ENCODE assay signal across 27 cellular contexts in genomic region chr11:102912482-102912830, GRCh38. TPM values are rescaled to one million over a fixed set of nuclear protein-coding genes. Genes with fewer than 3 reads are reported as not detected.
A peak's percentile ranks its signal among the peaks of the same experiment; 100 is the strongest.
DNase-seq lines count a peak whose midpoint lies in the region; ATAC-seq, FAIRE-seq and TF ChIP-seq lines count a peak whose summit lies in the region.
"Had no signal": no experiment of that assay in that cellular context is flagged by ENCODE, and none has a peak within 500 bp of the region (broad histone marks: within the 10 kb centered on the region; RNA-seq: fewer than 3 reads in every experiment).

No MANE protein-coding gene starts in this region.

- H3K36me3 Mint-ChIP-seq in immature natural killer cell, result no peaks in the 10 kb centered on the region
- H3K36me3 Mint-ChIP-seq: activated naive CD8-positive, alpha-beta T cell treated with anti-CD3 and anti-CD28 coated beads for 36 hours; CD8-positive, alpha-beta T cell; IgD-negative memory B cell had no signal

- dilution Hi-C loops in keratinocyte (cut with MboI; ENCODE audit: extremely low pct_ligation_motif_present, low sequenced_read_pairs), result no loop called here

- H3K4me2 ChIP-seq in keratinocyte (ENCODE audit: control insufficient read depth, extremely low read depth, insufficient read depth, low read depth, low read length), result no peak overlapping the region
- H3K4me2 ChIP-seq: hepatocyte had no signal

- H3K27me3 ChIP-seq in HUES6 (ENCODE audit: control insufficient read depth, insufficient read depth, low read length) (no peaks in the 10 kb centered on the region), keratinocyte (ENCODE audit: control insufficient read depth, extremely low read depth, insufficient read depth, low read length) (no peaks in the 10 kb centered on the region)
- H3K27me3 ChIP-seq: hepatocyte, right lobe of liver had no signal

- no peaks in the 10 kb centered on the region for H3K36me3 ChIP-seq in HUES6 (ENCODE audit: control insufficient read depth, insufficient read depth, low read length)
- H3K36me3 ChIP-seq in keratinocyte (ENCODE audit: control insufficient read depth in 2 of 2, extremely low read depth in 1 of 2, insufficient read depth in 2 of 2, low read length in 2 of 2), result no peaks in the 10 kb centered on the region
- H3K36me3 ChIP-seq: right lobe of liver, thoracic aorta had no signal

- H3K9ac ChIP-seq in HUES6 (ENCODE audit: low read length) (peak overlapping the region; percentile 46), keratinocyte (ENCODE audit: control insufficient read depth, extremely low read depth, insufficient read depth, low read length) (no peak overlapping the region)

- peaks cover 23% of the 10 kb centered on the region for H3K4me1 ChIP-seq in HUES6 (ENCODE audit: control insufficient read depth, insufficient read depth, low read length)
- H3K4me1 ChIP-seq in keratinocyte (ENCODE audit: control insufficient read depth, extremely low read depth, insufficient read depth, low read length), result peaks cover 19% of the 10 kb centered on the region
- H3K4me1 ChIP-seq: right lobe of liver had no signal

- H3K4me1 Mint-ChIP-seq in immature natural killer cell, result no peaks in the 10 kb centered on the region
- H3K4me1 Mint-ChIP-seq: activated CD4-positive, alpha-beta memory T cell treated with anti-CD3 and anti-CD28 coated beads, Interleukin-2, amount 10 ng/mL, durations not matched to agents 7 days and 5 days; activated naive CD8-positive, alpha-beta T cell treated with anti-CD3 and anti-CD28 coated beads for 36 hours; IgD-negative memory B cell; neural crest cell had no signal

- ATAC-seq in HG03571 (IDR thresholded peaks at IDR 0.05; ENCODE audit: unreplicated experiment), result no peak
- no peak for ATAC-seq in HG03469 (IDR thresholded peaks at IDR 0.05; ENCODE audit: unreplicated experiment)
- ATAC-seq: CD8-positive, alpha-beta T cell; mucosa of descending colon; right lobe of liver had no signal

- no peaks in the 10 kb centered on the region for H4K20me1 ChIP-seq in keratinocyte (ENCODE audit: control insufficient read depth, extremely low read depth, insufficient read depth, low read length)

- no peaks in the 10 kb centered on the region for H3K79me2 ChIP-seq in keratinocyte (ENCODE audit: control insufficient read depth, insufficient read depth, low read length)
- H3K79me2 ChIP-seq: hepatocyte had no signal

- DNase-seq in A172 (ENCODE audit: low spot score), result peak; percentile 1
- peak; percentile 21 for DNase-seq in amniotic epithelial cell (ENCODE audit: low read depth)
- DNase-seq in keratinocyte (ENCODE audit: low read depth, low spot score), result no peak
- no peak for DNase-seq in immature natural killer cell
- no peak for DNase-seq in urothelium cell line (ENCODE audit: low spot score)
- DNase-seq: 8988T; activated CD4-positive, alpha-beta memory T cell treated with anti-CD3 and anti-CD28 coated beads, Interleukin-2, amount 10 ng/mL, durations not matched to agents 7 days and 5 days; activated naive CD8-positive, alpha-beta T cell treated with anti-CD3 and anti-CD28 coated beads for 36 hours; CD8-positive, alpha-beta T cell; GF-D8; GOT3; mucosa of descending colon; NCI-H1105 treated with DMSO at 0.1 percent for 48 hours; NCI-H2029 treated with DMSO at 0.1 percent for 48 hours; NCI-H345; right lobe of liver; SHP77 treated with DMSO at 0.1 percent for 48 hours; stimulated activated naive CD4-positive, alpha-beta T cell treated with Interleukin-2 at 50 U/mL for 16 hours had no signal

- peak; percentile 49 for FAIRE-seq in keratinocyte (lab: Jason Lieb, UNC)
- no peak for FAIRE-seq in urothelium cell line (lab: Jason Lieb, UNC)
- FAIRE-seq: frontal cortex had no signal

- H2AFZ ChIP-seq in keratinocyte (ENCODE audit: control insufficient read depth, low read length), result peak overlapping the region; percentile 28
- H2AFZ ChIP-seq: hepatocyte had no signal

- TF ChIP-seq CTCF in keratinocyte (optimal IDR thresholded peaks at IDR 0.05 in 1 of 3, IDR thresholded peaks at IDR 0.05 in 1 of 3, conservative IDR thresholded peaks at IDR 0.05 in 1 of 3; ENCODE audit: extremely low read depth in 1 of 3, insufficient read depth in 2 of 3, low read length in 3 of 3), result no peak

- H3K9me1 ChIP-seq in keratinocyte (ENCODE audit: control insufficient read depth, extremely low read depth, insufficient read depth, low read length), result no peaks in the 10 kb centered on the region

- H3K27me3 Mint-ChIP-seq in immature natural killer cell (ENCODE audit: low read depth in 3 of 3), result peaks cover 0 to 5% (median 0%) of the 10 kb centered on the region in 3 donors
- H3K27me3 Mint-ChIP-seq: IgD-negative memory B cell had no signal

- H3K4me3 ChIP-seq in HUES6 (ENCODE audit: low read depth, low read length) (no peak overlapping the region), keratinocyte (ENCODE audit: control insufficient read depth in 2 of 3, extremely low read depth in 1 of 3, insufficient read depth in 2 of 3, low read depth in 1 of 3, low read length in 3 of 3) (no peak overlapping the region)
- H3K4me3 ChIP-seq: hepatocyte, mucosa of descending colon, right lobe of liver, thoracic aorta had no signal

- H3K4me3 Mint-ChIP-seq in immature natural killer cell, result no peak overlapping the region
- H3K4me3 Mint-ChIP-seq: activated CD4-positive, alpha-beta memory T cell treated with anti-CD3 and anti-CD28 coated beads, Interleukin-2, amount 10 ng/mL, durations not matched to agents 7 days and 5 days; activated naive CD8-positive, alpha-beta T cell treated with anti-CD3 and anti-CD28 coated beads for 36 hours; CD8-positive, alpha-beta T cell; IgD-negative memory B cell; neural crest cell had no signal

- no peak overlapping the region for H3K27ac Mint-ChIP-seq in immature natural killer cell
- H3K27ac Mint-ChIP-seq: activated CD4-positive, alpha-beta memory T cell treated with anti-CD3 and anti-CD28 coated beads, Interleukin-2, amount 10 ng/mL, durations not matched to agents 7 days and 5 days; activated naive CD8-positive, alpha-beta T cell treated with anti-CD3 and anti-CD28 coated beads for 36 hours; CD8-positive, alpha-beta T cell; IgD-negative memory B cell had no signal

- no peaks in the 10 kb centered on the region for H3K9me3 Mint-ChIP-seq in immature natural killer cell
- H3K9me3 Mint-ChIP-seq: activated CD4-positive, alpha-beta memory T cell treated with anti-CD3 and anti-CD28 coated beads, Interleukin-2, amount 10 ng/mL, durations not matched to agents 7 days and 5 days; activated naive CD8-positive, alpha-beta T cell treated with anti-CD3 and anti-CD28 coated beads for 36 hours; CD8-positive, alpha-beta T cell; IgD-negative memory B cell had no signal

- peak overlapping the region; percentile 26; the same call in 1 of the 2 replicates for H3K27ac ChIP-seq in HUES6 (ENCODE audit: low read depth, low read length)
- H3K27ac ChIP-seq in keratinocyte (ENCODE audit: control insufficient read depth, insufficient read depth, low read length), result peak overlapping the region; percentile 22
- H3K27ac ChIP-seq: hepatocyte, right lobe of liver, thoracic aorta had no signal

- H3K9me3 ChIP-seq in HUES6 (ENCODE audit: control insufficient read depth, insufficient read depth, low read depth, low read length) (no peaks in the 10 kb centered on the region), keratinocyte (ENCODE audit: control insufficient read depth, low read depth, low read length) (no peaks in the 10 kb centered on the region)
- H3K9me3 ChIP-seq: mucosa of descending colon, right lobe of liver, thoracic aorta had no signal

RNA-seq across cellular contexts. Expression of gene MMP12, which starts 37.7 kb away (rescaled TPM):
- 0.10 TPM in 2 replicates for total RNA-seq in A172 (2014; rRNA removed; shearing (Covaris generic))
- polyA plus RNA-seq in keratinocyte (0.05 to 0.28 TPM in 2 of 3 replicates, not detected in the other), immature natural killer cell (not detected)
- not detected for polyA plus RNA-seq in keratinocyte (2011; ENCODE audit: low read depth)
- polyA plus RNA-seq in keratinocyte (2011; cell fraction: cytosol; rRNA removed), result 0.04 and 0.11 TPM in 2 replicates
- polyA plus RNA-seq in keratinocyte (2011; cell fraction: nucleus; rRNA removed), result 0.64 and 0.70 TPM in 2 replicates
- 0.06 TPM in 1 of 2 replicates, not detected in the other for polyA plus RNA-seq in keratinocyte (2012; ENCODE audit: low replicate concordance)
- polyA minus RNA-seq in keratinocyte, result 0.10 TPM in 1 of 3 replicates, not detected in the others
- not detected for polyA minus RNA-seq in keratinocyte (2011; cell fraction: cytosol; rRNA and poly(A)+ RNA removed)
- polyA minus RNA-seq in keratinocyte (2011; cell fraction: nucleus; rRNA and poly(A)+ RNA removed), result 0.32 TPM in 1 of 2 replicates, not detected in the other
- total RNA-seq: activated CD4-positive, alpha-beta memory T cell treated with anti-CD3 and anti-CD28 coated beads, Interleukin-2, amount 10 ng/mL, durations not matched to agents 7 days and 5 days; activated naive CD8-positive, alpha-beta T cell treated with anti-CD3 and anti-CD28 coated beads for 36 hours; CD8-positive, alpha-beta T cell; frontal cortex; neural crest cell; OCI-LY7; thoracic aorta had no signal
- polyA plus RNA-seq: IgD-negative memory B cell had no signal

RNA-seq across cellular contexts. Expression of gene MMP13, which starts 43.1 kb away (rescaled TPM):
- total RNA-seq in A172 (2014; rRNA removed; shearing (Covaris generic)), result 2.3 and 4.2 TPM in 2 replicates
- polyA plus RNA-seq in keratinocyte (0.05 TPM in 1 of 3 replicates, not detected in the others), immature natural killer cell (not detected)
- not detected for polyA plus RNA-seq in keratinocyte (2011; ENCODE audit: low read depth)
- polyA plus RNA-seq in keratinocyte (2011; cell fraction: cytosol; rRNA removed), result not detected in 2 replicates
- polyA plus RNA-seq in keratinocyte (2011; cell fraction: nucleus; rRNA removed), result 0.12 TPM in 1 of 2 replicates, not detected in the other
- not detected in 2 replicates for polyA plus RNA-seq in keratinocyte (2012; ENCODE audit: low replicate concordance)
- not detected in 3 replicates for polyA minus RNA-seq in keratinocyte
- not detected for polyA minus RNA-seq in keratinocyte (2011; cell fraction: cytosol; rRNA and poly(A)+ RNA removed)
- not detected in 2 replicates for polyA minus RNA-seq in keratinocyte (2011; cell fraction: nucleus; rRNA and poly(A)+ RNA removed)
- total RNA-seq: activated CD4-positive, alpha-beta memory T cell treated with anti-CD3 and anti-CD28 coated beads, Interleukin-2, amount 10 ng/mL, durations not matched to agents 7 days and 5 days; activated naive CD8-positive, alpha-beta T cell treated with anti-CD3 and anti-CD28 coated beads for 36 hours; CD8-positive, alpha-beta T cell; frontal cortex; mucosa of descending colon; neural crest cell; OCI-LY7; right lobe of liver; thoracic aorta had no signal
- polyA plus RNA-seq: hepatocyte, IgD-negative memory B cell had no signal

Comparison
In these comparisons a context has a peak if more than half of its experiments do, and no peak if none do; other contexts are left out.
1. DNase-seq: peak in A172 (single experiment) and amniotic epithelial cell (single experiment); none in keratinocyte (single experiment), immature natural killer cell (0 of 3) and urothelium cell line (single experiment).